In genomic region chr2:119315241-119315925, GRCh38 we compare ENCODE assay signal across 18 cellular contexts. TPM values are rescaled to one million over a fixed set of nuclear protein-coding genes. Genes with fewer than 3 reads are reported as not detected.
DNase-seq lines count a peak whose midpoint lies in the region; ATAC-seq and TF ChIP-seq lines count a peak whose summit lies in the region.
"Had no signal": no experiment of that assay in that cellular context is flagged by ENCODE, and none has a peak within 500 bp of the region (broad histone marks: within the 10 kb centered on the region; RNA-seq: fewer than 3 reads in every experiment).

No MANE protein-coding gene starts in this region.

- H3K36me3 ChIP-seq in heart left ventricle (peaks cover 0 to 4% (median 0%) of the 10 kb centered on the region in 9 donors), colonic mucosa (no peaks in the 10 kb centered on the region), subcutaneous abdominal adipose tissue (ENCODE audit: control insufficient read depth in 5 of 5, insufficient read depth in 5 of 5, low read length in 5 of 5) (peaks cover 0 to 14% (median 4%) of the 10 kb centered on the region in 5 donors)
- H3K36me3 ChIP-seq: Peyer's patch had no signal

- 35 to 54% (median 45%) methylated on average over 4 of the region's 4 CpGs for WGBS in heart left ventricle, 4 donors

- intact Hi-C loops in heart left ventricle (cut with DNase I), result loop anchor here in 8 of 10 donors (5.0 to 10.0 kb wide), 3 partner anchors 49 to 159 kb away; partner anchors contain the start of genes C2orf76 (in 5 of the 8) and DBI (in 5 of the 8)
- intact Hi-C loops in left cardiac atrium (cut with DNase I), result no loop called here
- intact Hi-C loops in colonic mucosa (cut with DNase I), result loop anchor here (10.0 kb wide), 1 partner anchor 49 kb away; the partner anchor contains the start of genes C2orf76 and DBI

- H3K4me3 ChIP-seq in heart left ventricle, result peak overlapping the region in 1 of 12 donors; percentile 6
- H3K4me3 ChIP-seq in colonic mucosa, result no peak overlapping the region
- peak overlapping the region in 1 of 5 donors; percentile 20 for H3K4me3 ChIP-seq in subcutaneous abdominal adipose tissue (ENCODE audit: low read depth in 1 of 5, low read length in 5 of 5)
- H3K4me3 ChIP-seq: BLaER1 treated with 17β-estradiol and CSF1 and Interleukin-3, amounts not matched to agents 10 nM and 100 nM; Peyer's patch; smooth muscle cell had no signal

- H3K4me1 ChIP-seq in heart left ventricle (peaks cover 0 to 32% (median 15%) of the 10 kb centered on the region in 12 donors), colonic mucosa (no peaks in the 10 kb centered on the region), subcutaneous abdominal adipose tissue (ENCODE audit: control insufficient read depth in 5 of 5, insufficient read depth in 5 of 5, low read length in 5 of 5) (peaks cover 0 to 31% (median 25%) of the 10 kb centered on the region in 5 donors)

- no peaks in the 10 kb centered on the region for H3K27me3 ChIP-seq in heart left ventricle
- no peaks in the 10 kb centered on the region for H3K27me3 ChIP-seq in colonic mucosa
- H3K27me3 ChIP-seq in subcutaneous abdominal adipose tissue (ENCODE audit: control insufficient read depth in 5 of 5, insufficient read depth in 4 of 5, low read length in 5 of 5), result no peaks in the 10 kb centered on the region
- H3K27me3 ChIP-seq: BLaER1 treated with 17β-estradiol and CSF1 and Interleukin-3, amounts not matched to agents 10 nM and 100 nM; Peyer's patch had no signal

- no peak for DNase-seq in heart left ventricle
- no peak for DNase-seq in left cardiac atrium
- no peak for DNase-seq in colonic mucosa
- DNase-seq in mesothelial cell of epicardium (ENCODE audit: low spot score in 2 of 2, unreplicated experiment in 2 of 2), result no peak
- no peak for DNase-seq in ecto neural progenitor cell (ENCODE audit: low spot score)
- no peak for DNase-seq in NCI-H2081 (lab: John Stamatoyannopoulos, UW)
- DNase-seq: activated CD4-positive, alpha-beta T cell treated with anti-CD3 and anti-CD28 coated beads, Interleukin-2, amount 10 ng/mL, durations not matched to agents 7 days and 5 days; activated CD8-positive, alpha-beta memory T cell treated with anti-CD3 and anti-CD28 coated beads, Interleukin-2, amount 50 U/mL, for 4 hours; activated effector memory CD4-positive, alpha-beta T cell treated with anti-CD3 and anti-CD28 coated beads, Interleukin-2, amount 50 U/mL, for 16 hours; central memory CD4-positive, alpha-beta T cell; effector memory CD8-positive, alpha-beta T cell; NCI-H82; occipital lobe; Peyer's patch had no signal

- peak overlapping the region; percentile 47 for H3K27ac Mint-ChIP-seq in mesothelial cell of epicardium
- H3K27ac Mint-ChIP-seq: activated CD4-positive, alpha-beta T cell treated with anti-CD3 and anti-CD28 coated beads, Interleukin-2, amount 10 ng/mL, durations not matched to agents 7 days and 5 days; effector memory CD8-positive, alpha-beta T cell had no signal

- TF ChIP-seq CTCF in heart left ventricle (IDR thresholded peaks at IDR 0.05) (no peak), colonic mucosa (IDR thresholded peaks at IDR 0.05) (no peak), mesothelial cell of epicardium (IDR thresholded peaks at IDR 0.05; ENCODE audit: unreplicated experiment) (no peak)

- H3K9me3 Mint-ChIP-seq in mesothelial cell of epicardium, result peaks cover 10% of the 10 kb centered on the region
- H3K9me3 Mint-ChIP-seq: activated CD4-positive, alpha-beta T cell treated with anti-CD3 and anti-CD28 coated beads, Interleukin-2, amount 10 ng/mL, durations not matched to agents 7 days and 5 days; effector memory CD8-positive, alpha-beta T cell had no signal

- H3K9me3 ChIP-seq in heart left ventricle, result peaks cover 0 to 5% (median 0%) of the 10 kb centered on the region in 12 donors
- H3K9me3 ChIP-seq in colonic mucosa, result no peaks in the 10 kb centered on the region
- peaks cover 0 to 2% (median 0%) of the 10 kb centered on the region in 5 donors for H3K9me3 ChIP-seq in subcutaneous abdominal adipose tissue (ENCODE audit: control insufficient read depth in 5 of 5, low read length in 5 of 5)
- H3K9me3 ChIP-seq: BLaER1 treated with 17β-estradiol and CSF1 and Interleukin-3, amounts not matched to agents 10 nM and 100 nM; Peyer's patch had no signal

- TF ChIP-seq POLR2A in heart left ventricle (IDR thresholded peaks at IDR 0.05), result no peak

- H3K9ac ChIP-seq in colonic mucosa (ENCODE audit: low read depth in 2 of 2, low read length in 2 of 2) (no peak overlapping the region), subcutaneous abdominal adipose tissue (ENCODE audit: low read length in 5 of 5) (peak overlapping the region in 3 of 5 donors; percentile 41 to 63 (median 59))

- H3K4me1 Mint-ChIP-seq in mesothelial cell of epicardium, result peaks cover 20% of the 10 kb centered on the region
- H3K4me1 Mint-ChIP-seq: activated CD4-positive, alpha-beta T cell treated with anti-CD3 and anti-CD28 coated beads, Interleukin-2, amount 10 ng/mL, durations not matched to agents 7 days and 5 days had no signal

- no peak for ATAC-seq in heart left ventricle
- no peak for ATAC-seq in left cardiac atrium
- no peak for ATAC-seq in HG03354 (IDR thresholded peaks at IDR 0.05; ENCODE audit: poor library complexity, severe bottlenecking, unreplicated experiment)
- ATAC-seq: effector memory CD8-positive, alpha-beta T cell had no signal

- H3K27ac ChIP-seq in heart left ventricle (peak overlapping the region; percentile 27 to 66 (median 48)), colonic mucosa (peak overlapping the region; percentile 28), subcutaneous abdominal adipose tissue (ENCODE audit: low read depth, low read length) (peak overlapping the region; percentile 80)
- H3K27ac ChIP-seq: BLaER1 treated with 17β-estradiol and CSF1 and Interleukin-3, amounts not matched to agents 10 nM and 100 nM; Peyer's patch had no signal

- peaks cover 5% of the 10 kb centered on the region for H3K36me3 Mint-ChIP-seq in mesothelial cell of epicardium

- H3K4me3 Mint-ChIP-seq in mesothelial cell of epicardium, result no peak overlapping the region
- H3K4me3 Mint-ChIP-seq: activated CD4-positive, alpha-beta T cell treated with anti-CD3 and anti-CD28 coated beads, Interleukin-2, amount 10 ng/mL, durations not matched to agents 7 days and 5 days; effector memory CD8-positive, alpha-beta T cell had no signal

- H3K27me3 Mint-ChIP-seq in mesothelial cell of epicardium (ENCODE audit: low read depth), result no peaks in the 10 kb centered on the region
- H3K27me3 Mint-ChIP-seq: activated CD4-positive, alpha-beta T cell treated with anti-CD3 and anti-CD28 coated beads, Interleukin-2, amount 10 ng/mL, durations not matched to agents 7 days and 5 days; effector memory CD8-positive, alpha-beta T cell had no signal

RNA-seq across cellular contexts. Expression of gene C2orf76, which starts 51.3 kb away (rescaled TPM):
- total RNA-seq in heart left ventricle, result 10 to 100 TPM in 1 of 9 donors, 1 to 10 TPM in 8; 1.7 to 11.8 (median 8.8) TPM
- polyA plus RNA-seq in heart left ventricle, result 10 to 100 TPM; 11.3 to 13.8 TPM
- 10 to 100 TPM in 1 of 2 donors, 1 to 10 TPM in 1; 9.9 to 11.5 TPM for total RNA-seq in left cardiac atrium
- 1 to 10 TPM; 4.7 to 6.6 TPM for total RNA-seq in colonic mucosa
- total RNA-seq in mesothelial cell of epicardium, result 8.4 to 12.2 TPM (median 9.2 TPM) in 3 replicates

RNA-seq across cellular contexts. Expression of gene DBI, which starts 51.4 kb away (rescaled TPM):
- total RNA-seq in heart left ventricle (100 to 1,000 TPM; 208 to 502 (median 273) TPM), left cardiac atrium (100 to 1,000 TPM; 172 to 227 TPM), colonic mucosa (100 to 1,000 TPM; 275 to 291 TPM), mesothelial cell of epicardium (38.9 to 44.9 TPM (median 43.3 TPM) in 3 replicates)
- polyA plus RNA-seq in heart left ventricle, result 100 to 1,000 TPM; 520 to 868 TPM

Comparison
In these comparisons a context has a peak if more than half of its experiments do, and no peak if none do; other contexts are left out.
1. intact Hi-C loops: an anchor here in heart left ventricle (5.0 to 10.0 kb wide) and colonic mucosa (10.0 kb wide); none called in left cardiac atrium.
2. H3K27ac ChIP-seq: peak in every context shown above with its lines; median percentile 80 in subcutaneous abdominal adipose tissue; 48 in heart left ventricle; 28 in colonic mucosa.
3. H3K9ac ChIP-seq: peak in subcutaneous abdominal adipose tissue (3 of 5); none in colonic mucosa (0 of 2).